In genomic region chr7:113797420-113797995, GRCh38 we compare ENCODE assay signal across 19 cellular contexts.
"Had no signal": no experiment of that assay in that cellular context is flagged by ENCODE, and none has a peak within 500 bp of the region (broad histone marks: within the 10 kb centered on the region; RNA-seq: fewer than 3 reads in every experiment).

No MANE protein-coding gene starts in this region.

- H3K36me3 ChIP-seq: heart left ventricle, sigmoid colon, suprapubic skin had no signal

- H3K36me3 Mint-ChIP-seq: activated naive CD8-positive, alpha-beta T cell; natural killer cell treated with Interleukin-12 subunit alpha and Interleukin-12 subunit beta and Interleukin-15 and Interleukin-18, amount 100 ng/mL, for 72 hours; type B pancreatic cell had no signal

- H3K4me1 ChIP-seq: heart left ventricle, sigmoid colon, suprapubic skin had no signal

- H3K27me3 ChIP-seq: heart left ventricle, sigmoid colon, suprapubic skin had no signal

- H3K27me3 Mint-ChIP-seq: activated naive CD8-positive, alpha-beta T cell; natural killer cell treated with Interleukin-12 subunit alpha and Interleukin-12 subunit beta and Interleukin-15 and Interleukin-18, amount 100 ng/mL, for 72 hours; type B pancreatic cell had no signal

- FAIRE-seq: bronchial epithelial cell, frontal cortex had no signal

- DNase-seq: activated CD4-positive, alpha-beta T cell treated with anti-CD3 and anti-CD28 coated beads, Interleukin-2, amount 50 U/mL, for 4 hours; activated CD4-positive, CD25-positive, alpha-beta regulatory T cell treated with anti-CD3 and anti-CD28 coated beads, Interleukin-2, amount 50 U/mL, for 72 hours; activated effector memory CD4-positive, alpha-beta T cell treated with anti-CD3 and anti-CD28 coated beads, Interleukin-2, amount 50 U/mL, for 16 hours; activated T-cell treated with anti-CD3 and anti-CD28 coated beads, Interleukin-2, amount 50 U/mL, for 4 hours; amygdala; heart left ventricle; nucleus accumbens; sigmoid colon; stimulated activated CD4-positive, alpha-beta T cell treated with anti-CD3 and anti-CD28 coated beads, Interleukin-12 subunit alpha, Interleukin-12 subunit beta, amount 100 ng/mL, for 4 hours; stimulated activated CD4-positive, alpha-beta T cell treated with anti-CD3 and anti-CD28 coated beads, Interleukin-2, amount 100 ng/mL, for 48 hours; stimulated activated naive CD8-positive, alpha-beta T cell treated with anti-CD3 and anti-CD28 coated beads, Interleukin-15, Interleukin-2, amounts not matched to agents 100 U/mL and 50 U/mL, for 24 hours; T-helper 9 cell had no signal

- H3K4me3 Mint-ChIP-seq: activated naive CD8-positive, alpha-beta T cell; activated T-cell treated with anti-CD3 and anti-CD28 coated beads, Interleukin-2, amount 50 U/mL, for 4 hours; natural killer cell treated with Interleukin-12 subunit alpha and Interleukin-12 subunit beta and Interleukin-15 and Interleukin-18, amount 100 ng/mL, for 72 hours; type B pancreatic cell had no signal

- H3K27ac Mint-ChIP-seq: activated naive CD8-positive, alpha-beta T cell; natural killer cell treated with Interleukin-12 subunit alpha and Interleukin-12 subunit beta and Interleukin-15 and Interleukin-18, amount 100 ng/mL, for 72 hours; type B pancreatic cell had no signal

- H3K27ac ChIP-seq: heart left ventricle, sigmoid colon, suprapubic skin had no signal

- ATAC-seq: activated T-cell treated with anti-CD3 and anti-CD28 coated beads, Interleukin-2, amount 50 U/mL, for 4 hours; heart left ventricle; left lobe of liver; natural killer cell treated with Interleukin-12 subunit alpha and Interleukin-12 subunit beta and Interleukin-15 and Interleukin-18, amount 100 ng/mL, for 72 hours; stimulated activated naive CD8-positive, alpha-beta T cell treated with anti-CD3 and anti-CD28 coated beads, Interleukin-15, Interleukin-2, amounts not matched to agents 100 U/mL and 50 U/mL, for 24 hours had no signal

- H3K4me3 ChIP-seq: heart left ventricle, sigmoid colon, suprapubic skin had no signal

- H3K9me3 ChIP-seq: sigmoid colon, suprapubic skin had no signal
